ENCODE assay signal across 12 cellular contexts in genomic region chr7:130986271-130986690, GRCh38.
DNase-seq lines count a peak whose midpoint lies in the region; ATAC-seq, FAIRE-seq and TF ChIP-seq lines count a peak whose summit lies in the region.
"Had no signal": no experiment of that assay in that cellular context is flagged by ENCODE, and none has a peak within 500 bp of the region (broad histone marks: within the 10 kb centered on the region; RNA-seq: fewer than 3 reads in every experiment).

No MANE protein-coding gene starts in this region.

- no peaks in the 10 kb centered on the region for H4K20me1 ChIP-seq in GM12878 (ENCODE audit: control insufficient read depth, insufficient read depth)

- no peak overlapping the region for H2AFZ ChIP-seq in GM12878 (ENCODE audit: control insufficient read depth, low read depth, low read length)

- TF ChIP-seq RAD21 in GM12878 (IDR thresholded peaks at IDR 0.05; ENCODE audit: insufficient read depth, low read depth, low read length) = no peak

- peak overlapping the region; percentile 52 for H3K4me3 Mint-ChIP-seq in stimulated activated effector memory CD8-positive, alpha-beta T cell treated with anti-CD3 and anti-CD28 coated beads, Interleukin-12 subunit alpha, Interleukin-12 subunit beta, amount 100 ng/mL, for 72 hours

- no peak overlapping the region for H3K4me2 ChIP-seq in GM12878 (ENCODE audit: control insufficient read depth, insufficient read depth)

- H3K27ac Mint-ChIP-seq in stimulated activated effector memory CD8-positive, alpha-beta T cell treated with anti-CD3 and anti-CD28 coated beads, Interleukin-12 subunit alpha, Interleukin-12 subunit beta, amount 100 ng/mL, for 72 hours = no peak overlapping the region

- no peak overlapping the region for H3K4me3 ChIP-seq in GM12878

- no peaks in the 10 kb centered on the region for H3K9me3 ChIP-seq in GM12878 (replicated peaks; ENCODE audit: control insufficient read depth, insufficient read depth, low read length)

- no peak overlapping the region for H3K27ac ChIP-seq in GM12878 (ENCODE audit: control insufficient read depth, insufficient read depth)

- H3K9ac ChIP-seq in GM12878 (ENCODE audit: control insufficient read depth, insufficient read depth, low read length) = no peak overlapping the region

- peaks cover 3 to 4% of the 10 kb centered on the region in 2 experiments; a peak in 2 of 4 replicates for H3K36me3 ChIP-seq in GM12878 (ENCODE audit: control insufficient read depth in 2 of 2, insufficient read depth in 2 of 2, low read length in 1 of 2)

- in situ Hi-C loops in GM12878 (cut with MboI) = no loop called here

- H3K9me3 Mint-ChIP-seq in stimulated activated effector memory CD8-positive, alpha-beta T cell treated with anti-CD3 and anti-CD28 coated beads, Interleukin-12 subunit alpha, Interleukin-12 subunit beta, amount 100 ng/mL, for 72 hours = no peaks in the 10 kb centered on the region

- BruUV-seq in GM12878 (replicated peaks; lab: Mats Ljungman, UMichigan) = no TSS peak

- RAD21 ChIA-PET in GM12878 (lab: Charles Lee; ENCODE audit: unreplicated experiment) = interaction anchor here (1.2 kb wide), 1 partner anchor 54 kb away, joined by 3 read pairs; no protein-coding TSS in a partner anchor

- peaks cover 58% of the 10 kb centered on the region for H3K4me1 Mint-ChIP-seq in stimulated activated effector memory CD8-positive, alpha-beta T cell treated with anti-CD3 and anti-CD28 coated beads, Interleukin-12 subunit alpha, Interleukin-12 subunit beta, amount 100 ng/mL, for 72 hours

- intact Hi-C loops in GM12878 (cut with micrococcal nuclease; ENCODE audit: unreplicated experiment) = no loop called here
- intact Hi-C loops in left ventricle myocardium superior (cut with micrococcal nuclease) = no loop called here

- ATAC-seq in GM12878 = no peak
- peak; percentile 68 for ATAC-seq in left ventricle myocardium superior
- peak; percentile 38 for ATAC-seq in stimulated activated effector memory CD8-positive, alpha-beta T cell treated with anti-CD3 and anti-CD28 coated beads, Interleukin-12 subunit alpha, Interleukin-12 subunit beta, amount 100 ng/mL, for 72 hours

- H3K79me2 ChIP-seq in GM12878 (ENCODE audit: control insufficient read depth, insufficient read depth, low read length) = peaks cover 2% of the 10 kb centered on the region

- 94% methylated on average over 6 of the region's 6 CpGs for WGBS in GM12878 (ENCODE audit: insufficient coverage, insufficient replicate concordance, low lambda C conversion rate, missing lambda C conversion rate)

- no peak for TF ChIP-seq CTCF in GM12878 (IDR thresholded peaks at IDR 0.05 in 2 of 3, conservative IDR thresholded peaks at IDR 0.05 in 1 of 3; ENCODE audit: control insufficient read depth in 2 of 3, extremely low read depth in 1 of 3, insufficient read depth in 1 of 3, low read depth in 3 of 3, low read length in 3 of 3)

- SMC1A ChIA-PET in GM12878 (lab: Charles Lee; ENCODE audit: uncharacterized antibody, unreplicated experiment) = interaction anchor here (1.0 to 1.7 kb wide), 3 partner anchors 9 to 56 kb away, joined by 3 to 4 read pairs (median 4); no protein-coding TSS in a partner anchor

- POLR2A ChIA-PET in GM12878 (lab: Charles Lee) = no interaction called here

- CTCF ChIA-PET in GM12878 (lab: Yijun Ruan, JAX) = interaction anchor here (1.1 to 2.4 kb wide), 2 partner anchors 54 to 89 kb away, joined by 4 to 15 read pairs; no protein-coding TSS in a partner anchor

- no peak for TF ChIP-seq EP300 in GM12878 (IDR thresholded peaks at IDR 0.05; ENCODE audit: borderline replicate concordance in 1 of 2, control insufficient read depth in 1 of 2, low read depth in 2 of 2, low read length in 2 of 2)

- 0 out of 2 replicates have a peak, but pooled peaks have one; percentile 20 for TF ChIP-seq POLR2A in GM12878 (IDR thresholded peaks at IDR 0.05; ENCODE audit: low read depth, low read length)

- peak; percentile 23 for DNase-seq in M059J (ENCODE audit: low read depth)
- DNase-seq in GM12878 (ENCODE audit: low read depth, low spot score) = no peak
- peak; percentile 36 for DNase-seq in left ventricle myocardium superior
- no peak for DNase-seq in stimulated activated effector memory CD8-positive, alpha-beta T cell treated with anti-CD3 and anti-CD28 coated beads, Interleukin-12 subunit alpha, Interleukin-12 subunit beta, amount 100 ng/mL, for 72 hours (ENCODE audit: low spot score in 2 of 2)
- no peak for DNase-seq in NCI-H146 (lab: John Stamatoyannopoulos, UW)
- no peak for DNase-seq in NCI-H2029 treated with DMSO at 0.1 percent for 48 hours (lab: John Stamatoyannopoulos, UW)
- no peak for DNase-seq in superior temporal gyrus (ENCODE audit: extremely low spot score)
- DNase-seq in NK-92 (lab: John Stamatoyannopoulos, UW; ENCODE audit: unreplicated experiment) = no peak
- DNase-seq: activated CD4-positive, alpha-beta T cell treated with anti-CD3 and anti-CD28 coated beads, Interleukin-2, amount 50 U/mL, for 1 hour; cortex of kidney; NCI-H2029 had no signal

- peaks cover 3% of the 10 kb centered on the region; the same call in 1 of the 2 replicates for H3K4me1 ChIP-seq in GM12878 (ENCODE audit: control insufficient read depth, insufficient read depth, low read length)

- no peaks in the 10 kb centered on the region for H3K27me3 ChIP-seq in GM12878 (replicated peaks in 1 of 2; ENCODE audit: control insufficient read depth in 2 of 2, insufficient read depth in 2 of 2, low read length in 1 of 2)

- no peaks in the 10 kb centered on the region for H3K36me3 Mint-ChIP-seq in stimulated activated effector memory CD8-positive, alpha-beta T cell treated with anti-CD3 and anti-CD28 coated beads, Interleukin-12 subunit alpha, Interleukin-12 subunit beta, amount 100 ng/mL, for 72 hours

- no peak for FAIRE-seq in GM12878 (lab: Jason Lieb, UNC)
- FAIRE-seq: RCC 7860 had no signal

TF ChIP-seq in GM12878, 131 proteins besides CTCF, POLR2A, EP300 and RAD21 (continues in another document):
- TF ChIP-seq RFX5 (IDR thresholded peaks at IDR 0.05; ENCODE audit: low read depth, low read length) (no peak), YY1 (IDR thresholded peaks at IDR 0.05; ENCODE audit: low read depth, low read length) (no peak), EZH2 (IDR thresholded peaks at IDR 0.05; ENCODE audit: borderline replicate concordance, control insufficient read depth, low read depth, low read length) (no peak), DPF2 (IDR thresholded peaks at IDR 0.05) (no peak), HCFC1 (IDR thresholded peaks at IDR 0.05; ENCODE audit: low read length) (no peak), MAX (IDR thresholded peaks at IDR 0.05; ENCODE audit: low read depth, low read length) (no peak), USF2 (IDR thresholded peaks at IDR 0.05; ENCODE audit: borderline replicate concordance, low read depth, low read length) (no peak), RBBP5 (conservative IDR thresholded peaks at IDR 0.05) (no peak), IKZF1 (conservative IDR thresholded peaks at IDR 0.05) (no peak), TCF3 (IDR thresholded peaks at IDR 0.05; ENCODE audit: borderline replicate concordance, insufficient read depth, low read depth, low read length) (no peak)
- TF ChIP-seq, protein P1, sequence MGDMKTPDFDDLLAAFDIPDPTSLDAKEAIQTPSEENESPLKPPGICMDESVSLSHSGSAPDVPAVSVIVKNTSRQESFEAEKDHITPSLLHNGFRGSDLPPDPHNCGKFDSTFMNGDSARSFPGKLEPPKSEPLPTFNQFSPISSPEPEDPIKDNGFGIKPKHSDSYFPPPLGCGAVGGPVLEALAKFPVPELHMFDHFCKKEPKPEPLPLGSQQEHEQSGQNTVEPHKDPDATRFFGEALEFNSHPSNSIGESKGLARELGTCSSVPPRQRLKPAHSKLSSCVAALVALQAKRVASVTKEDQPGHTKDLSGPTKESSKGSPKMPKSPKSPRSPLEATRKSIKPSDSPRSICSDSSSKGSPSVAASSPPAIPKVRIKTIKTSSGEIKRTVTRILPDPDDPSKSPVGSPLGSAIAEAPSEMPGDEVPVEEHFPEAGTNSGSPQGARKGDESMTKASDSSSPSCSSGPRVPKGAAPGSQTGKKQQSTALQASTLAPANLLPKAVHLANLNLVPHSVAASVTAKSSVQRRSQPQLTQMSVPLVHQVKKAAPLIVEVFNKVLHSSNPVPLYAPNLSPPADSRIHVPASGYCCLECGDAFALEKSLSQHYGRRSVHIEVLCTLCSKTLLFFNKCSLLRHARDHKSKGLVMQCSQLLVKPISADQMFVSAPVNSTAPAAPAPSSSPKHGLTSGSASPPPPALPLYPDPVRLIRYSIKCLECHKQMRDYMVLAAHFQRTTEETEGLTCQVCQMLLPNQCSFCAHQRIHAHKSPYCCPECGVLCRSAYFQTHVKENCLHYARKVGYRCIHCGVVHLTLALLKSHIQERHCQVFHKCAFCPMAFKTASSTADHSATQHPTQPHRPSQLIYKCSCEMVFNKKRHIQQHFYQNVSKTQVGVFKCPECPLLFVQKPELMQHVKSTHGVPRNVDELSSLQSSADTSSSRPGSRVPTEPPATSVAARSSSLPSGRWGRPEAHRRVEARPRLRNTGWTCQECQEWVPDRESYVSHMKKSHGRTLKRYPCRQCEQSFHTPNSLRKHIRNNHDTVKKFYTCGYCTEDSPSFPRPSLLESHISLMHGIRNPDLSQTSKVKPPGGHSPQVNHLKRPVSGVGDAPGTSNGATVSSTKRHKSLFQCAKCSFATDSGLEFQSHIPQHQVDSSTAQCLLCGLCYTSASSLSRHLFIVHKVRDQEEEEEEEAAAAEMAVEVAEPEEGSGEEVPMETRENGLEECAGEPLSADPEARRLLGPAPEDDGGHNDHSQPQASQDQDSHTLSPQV (IDR thresholded peaks at IDR 0.05) = no peak

Comparison
In these comparisons a context has a peak if more than half of its experiments do, and no peak if none do; other contexts are left out.
1. DNase-seq: peak in M059J (single experiment) and left ventricle myocardium superior (single experiment); none in GM12878 (single experiment), stimulated activated effector memory CD8-positive, alpha-beta T cell treated with anti-CD3 and anti-CD28 coated beads, Interleukin-12 subunit alpha, Interleukin-12 subunit beta, amount 100 ng/mL, for 72 hours (0 of 2), NCI-H146 (single experiment), NCI-H2029 treated with DMSO at 0.1 percent for 48 hours (single experiment), superior temporal gyrus (single experiment) and NK-92 (single experiment).